Comparison of ENCODE assay signal across 10 cellular contexts in the genomic region with DNA sequence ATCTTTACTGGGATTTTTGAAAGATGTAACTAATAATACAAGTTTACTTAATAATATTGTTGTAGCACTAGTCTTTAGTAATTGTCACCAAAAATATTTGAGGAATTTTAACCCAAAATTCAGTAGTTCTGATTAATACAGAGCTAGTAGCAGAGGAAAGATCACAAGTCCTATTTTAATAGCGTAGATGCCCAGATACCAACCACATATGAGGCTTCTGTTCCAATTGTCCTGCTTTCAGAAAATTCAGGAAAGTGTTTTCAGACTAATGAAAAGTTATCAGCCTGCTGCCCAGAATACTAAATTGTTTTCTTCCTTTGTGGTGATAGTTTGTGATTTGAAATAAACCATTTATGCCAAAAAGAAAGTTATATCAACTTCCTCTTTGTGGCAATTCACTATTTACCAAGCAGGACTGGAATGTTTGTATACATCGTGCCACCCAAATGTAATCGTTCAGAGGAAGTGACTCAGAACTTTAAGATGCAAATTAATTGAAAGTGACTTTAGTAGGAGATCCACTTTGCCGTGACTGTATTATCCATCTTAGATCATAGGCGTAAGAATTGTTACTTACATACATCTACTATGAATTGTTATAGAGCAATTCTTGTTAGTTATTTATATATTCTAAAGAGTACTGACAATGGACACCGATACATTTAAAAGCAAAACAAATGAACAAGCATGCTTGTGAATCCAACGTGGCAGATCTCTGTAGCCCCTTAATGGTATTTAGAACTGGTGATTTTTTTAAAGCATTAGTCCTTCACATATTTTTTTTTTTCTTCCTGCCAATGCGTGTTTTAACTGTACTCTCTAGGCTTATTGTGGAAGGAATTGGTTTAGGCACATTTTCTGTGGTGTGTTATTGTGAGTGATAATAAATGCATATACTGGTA.
DNase-seq lines count a peak whose midpoint lies in the region; ATAC-seq, FAIRE-seq and TF ChIP-seq lines count a peak whose summit lies in the region.
"Had no signal": no experiment of that assay in that cellular context is flagged by ENCODE, and none has a peak within 500 bp of the region (broad histone marks: within the 10 kb centered on the region; RNA-seq: fewer than 3 reads in every experiment).

No MANE protein-coding gene starts in this region.

- H3K4me3 ChIP-seq in IMR-90 (ENCODE audit: insufficient read depth, low read depth, low read length) (no peak overlapping the region), bronchial epithelial cell (ENCODE audit: low read depth, low read length) (peak overlapping the region; percentile 4)
- H3K4me3 ChIP-seq: gastroesophageal sphincter had no signal

- 0 out of 2 replicates have a peak overlapping the region, but pooled peaks have one; percentile 35 for H2AK5ac ChIP-seq in IMR-90 (ENCODE audit: low read depth, low read length)

- ATAC-seq in stimulated activated naive CD8-positive, alpha-beta T cell treated with anti-CD3 and anti-CD28 coated beads, Interleukin-15, Interleukin-2, amounts not matched to agents 100 U/mL and 50 U/mL, for 24 hours: peak; percentile 28
- no peak for ATAC-seq in stimulated activated naive CD8-positive, alpha-beta T cell treated with anti-CD3 and anti-CD28 coated beads, Interleukin-15, amount 100 ng/mL, for 72 hours
- ATAC-seq in IMR-90 (ENCODE audit: low read depth): peak; percentile 79
- ATAC-seq in HG02571 (IDR thresholded peaks at IDR 0.05; ENCODE audit: unreplicated experiment): no peak
- ATAC-seq: gastroesophageal sphincter had no signal

- no peak for TF ChIP-seq POLR2A in IMR-90 (IDR thresholded peaks at IDR 0.05; ENCODE audit: low read depth, low read length)

- dilution Hi-C loops in IMR-90 (cut with HindIII; ENCODE audit: low sequenced_read_pairs, unreplicated experiment): no loop called here

- peak overlapping the region; percentile 82 for H3K14ac ChIP-seq in IMR-90 (replicated peaks; ENCODE audit: low read depth, low read length)

- no peak overlapping the region for H3K9ac ChIP-seq in IMR-90 (ENCODE audit: low read depth, low read length)

- TF ChIP-seq CTCF in IMR-90 (conservative IDR thresholded peaks at IDR 0.05; ENCODE audit: low read depth, low read length): no peak
- TF ChIP-seq CTCF in bronchial epithelial cell (IDR thresholded peaks at IDR 0.05; ENCODE audit: insufficient read depth, low read length, severe bottlenecking): no peak

- no peak overlapping the region for H3K27ac Mint-ChIP-seq in stimulated activated naive CD8-positive, alpha-beta T cell treated with anti-CD3 and anti-CD28 coated beads, Interleukin-15, amount 100 ng/mL, for 72 hours

- H4K91ac ChIP-seq in IMR-90 (ENCODE audit: insufficient read depth, low read depth, low read length): peak overlapping the region; percentile 27; the same call in 1 of the 2 replicates

- peaks cover 4 to 13% of the 10 kb centered on the region in 2 experiments; a peak in 3 of 4 replicates for H3K79me1 ChIP-seq in IMR-90 (ENCODE audit: low read depth in 1 of 2, low read length in 2 of 2)

- peak overlapping the region; percentile 74 to 79; a peak in 3 of 4 replicates for H4K8ac ChIP-seq in IMR-90 (ENCODE audit: low read depth in 2 of 2, low read length in 2 of 2)

- H3K4me1 Mint-ChIP-seq in stimulated activated naive CD8-positive, alpha-beta T cell treated with anti-CD3 and anti-CD28 coated beads, Interleukin-15, amount 100 ng/mL, for 72 hours: no peaks in the 10 kb centered on the region

- no peaks in the 10 kb centered on the region; the same call in 1 of the 2 replicates for H3K36me3 ChIP-seq in IMR-90 (ENCODE audit: control insufficient read depth, insufficient read depth, low read length)
- no peaks in the 10 kb centered on the region for H3K36me3 ChIP-seq in bronchial epithelial cell (ENCODE audit: control insufficient read depth, insufficient read depth, low read length)
- H3K36me3 ChIP-seq: gastroesophageal sphincter had no signal

- H2AK9ac ChIP-seq in IMR-90 (replicated peaks; ENCODE audit: low read depth, low read length, poor library complexity): no peak overlapping the region

- no CpG with 5 or more reads among the region's 8 CpGs for WGBS in IMR-90 (ENCODE audit: extremely low coverage in 2 of 2, insufficient read length in 1 of 2), 2 experiments

- H3K9me1 ChIP-seq in IMR-90 (ENCODE audit: insufficient read depth, low read length): peaks cover 6% of the 10 kb centered on the region

- in situ Hi-C loops in IMR-90 (cut with MboI; ENCODE audit: low sequenced_read_pairs): no loop called here

- CTCF ChIA-PET in IMR-90 (lab: Yijun Ruan, JAX): interaction anchor here (0.6 kb wide), 1 partner anchor 198 kb away, joined by 3 read pairs; no protein-coding TSS in a partner anchor

- H2AFZ ChIP-seq in IMR-90 (replicated peaks; ENCODE audit: low read length, poor library complexity): no peak overlapping the region

- H3K18ac ChIP-seq in IMR-90 (ENCODE audit: low read depth, low read length): peak overlapping the region; percentile 94

- intact Hi-C loops in IMR-90 (cut with micrococcal nuclease): no loop called here

- peaks cover 13% of the 10 kb centered on the region for H3K4me1 ChIP-seq in IMR-90 (ENCODE audit: control insufficient read depth, insufficient read depth, low read length)
- H3K4me1 ChIP-seq: gastroesophageal sphincter had no signal

- no peak for TF ChIP-seq RAD21 in IMR-90 (IDR thresholded peaks at IDR 0.05; ENCODE audit: low read length)

- no peaks in the 10 kb centered on the region for H3K9me3 ChIP-seq in IMR-90 (ENCODE audit: control insufficient read depth, insufficient read depth, low read length)
- H3K9me3 ChIP-seq: gastroesophageal sphincter had no signal

- H3K27me3 Mint-ChIP-seq in stimulated activated naive CD8-positive, alpha-beta T cell treated with anti-CD3 and anti-CD28 coated beads, Interleukin-15, amount 100 ng/mL, for 72 hours: no peaks in the 10 kb centered on the region

- peak overlapping the region; percentile 77 for H2BK5ac ChIP-seq in IMR-90 (ENCODE audit: low read depth, low read length, poor library complexity, severe bottlenecking)

- peak overlapping the region; percentile 52; the same call in 1 of the 2 replicates for H3K23ac ChIP-seq in IMR-90 (ENCODE audit: low read depth, low read length)

- H3K9me3 Mint-ChIP-seq in stimulated activated naive CD8-positive, alpha-beta T cell treated with anti-CD3 and anti-CD28 coated beads, Interleukin-15, amount 100 ng/mL, for 72 hours: peaks cover 5 to 11% of the 10 kb centered on the region in 2 donors

- H3K4me3 Mint-ChIP-seq in stimulated activated naive CD8-positive, alpha-beta T cell treated with anti-CD3 and anti-CD28 coated beads, Interleukin-15, amount 100 ng/mL, for 72 hours: no peak overlapping the region

- peak overlapping the region; percentile 36; the same call in 1 of the 3 replicates for H2BK15ac ChIP-seq in IMR-90 (ENCODE audit: low read depth, low read length)

- no TSS peak for BruUV-seq in IMR-90 (replicated peaks; lab: Mats Ljungman, UMichigan)

- no peak for FAIRE-seq in bronchial epithelial cell (lab: Jason Lieb, UNC)

- peak overlapping the region; percentile 92; the same call in 1 of the 2 replicates for H4K5ac ChIP-seq in IMR-90 (ENCODE audit: low read depth, low read length)

- H3K4me2 ChIP-seq in IMR-90 (ENCODE audit: low read depth, low read length): peak overlapping the region; percentile 95

- peak overlapping the region; percentile 79 for H2BK20ac ChIP-seq in IMR-90 (ENCODE audit: low read depth, low read length)

- peak overlapping the region; percentile 74 for H2BK120ac ChIP-seq in IMR-90 (ENCODE audit: low read depth, low read length)

- H3K27me3 ChIP-seq in IMR-90 (ENCODE audit: control insufficient read depth, insufficient read depth, low read length): no peaks in the 10 kb centered on the region
- no peaks in the 10 kb centered on the region for H3K27me3 ChIP-seq in bronchial epithelial cell (ENCODE audit: control insufficient read depth, insufficient read depth, low read length)
- H3K27me3 ChIP-seq: gastroesophageal sphincter had no signal

- H3K4ac ChIP-seq in IMR-90 (ENCODE audit: low read depth, low read length): peak overlapping the region; percentile 50; the same call in 1 of the 2 replicates

- POLR2A ChIA-PET in IMR-90 (lab: Charles Lee; ENCODE audit: unreplicated experiment): no interaction called here

- DNase-seq in stimulated activated naive CD8-positive, alpha-beta T cell treated with anti-CD3 and anti-CD28 coated beads, Interleukin-15, Interleukin-2, amounts not matched to agents 100 U/mL and 50 U/mL, for 24 hours: no peak
- DNase-seq in stimulated activated naive CD8-positive, alpha-beta T cell treated with anti-CD3 and anti-CD28 coated beads, Interleukin-15, amount 100 ng/mL, for 72 hours: no peak
- peak; percentile 46 for DNase-seq in IMR-90
- peak; percentile 82 for DNase-seq in bronchial epithelial cell (ENCODE audit: low read depth)
- no peak for DNase-seq in inferior parietal cortex (ENCODE audit: extremely low spot score)
- DNase-seq in cortex of kidney (lab: John Stamatoyannopoulos, UW): no peak
- DNase-seq in hypothalamus (lab: John Stamatoyannopoulos, UW): no peak
- DNase-seq: activated CD4-positive, CD25-positive, alpha-beta regulatory T cell had no signal

- peak overlapping the region; percentile 36; the same call in 1 of the 2 replicates for H3K56ac ChIP-seq in IMR-90 (ENCODE audit: extremely low read depth, insufficient read depth, low read length)

- no peaks in the 10 kb centered on the region for H4K20me1 ChIP-seq in IMR-90 (ENCODE audit: insufficient read depth, low read length)

- no peak overlapping the region for H3K27ac ChIP-seq in IMR-90 (ENCODE audit: insufficient read depth, low read length)
- H3K27ac ChIP-seq: gastroesophageal sphincter had no signal

TF ChIP-seq in IMR-90, 13 proteins besides CTCF, POLR2A, EP300 and RAD21:
- TF ChIP-seq NFE2L2 (IDR thresholded peaks at IDR 0.05; ENCODE audit: low read depth, low read length) (no peak), MAZ (IDR thresholded peaks at IDR 0.05; ENCODE audit: borderline replicate concordance, low read depth, low read length) (no peak), RCOR1 (IDR thresholded peaks at IDR 0.05; ENCODE audit: insufficient replicate concordance, low read length) (no peak), MXI1 (IDR thresholded peaks at IDR 0.05; ENCODE audit: borderline replicate concordance, low read depth, low read length) (no peak), BHLHE40 (IDR thresholded peaks at IDR 0.05; ENCODE audit: low read depth, low read length) (no peak), CHD1 (IDR thresholded peaks at IDR 0.05; ENCODE audit: low read depth, low read length) (no peak), SMC3 (IDR thresholded peaks at IDR 0.05; ENCODE audit: low read depth, low read length) (no peak), FOS (IDR thresholded peaks at IDR 0.05; ENCODE audit: low read depth, low read length) (0 out of 2 replicates have a peak, but pooled peaks have one; percentile 19)

Comparison
In these comparisons a context has a peak if more than half of its experiments do, and no peak if none do; other contexts are left out.
1. ATAC-seq: peak in stimulated activated naive CD8-positive, alpha-beta T cell treated with anti-CD3 and anti-CD28 coated beads, Interleukin-15, Interleukin-2, amounts not matched to agents 100 U/mL and 50 U/mL, for 24 hours (single experiment) and IMR-90 (single experiment); none in stimulated activated naive CD8-positive, alpha-beta T cell treated with anti-CD3 and anti-CD28 coated beads, Interleukin-15, amount 100 ng/mL, for 72 hours (single experiment) and HG02571 (single experiment).
2. DNase-seq: peak in IMR-90 (single experiment) and bronchial epithelial cell (single experiment); none in stimulated activated naive CD8-positive, alpha-beta T cell treated with anti-CD3 and anti-CD28 coated beads, Interleukin-15, Interleukin-2, amounts not matched to agents 100 U/mL and 50 U/mL, for 24 hours (single experiment), stimulated activated naive CD8-positive, alpha-beta T cell treated with anti-CD3 and anti-CD28 coated beads, Interleukin-15, amount 100 ng/mL, for 72 hours (0 of 2), inferior parietal cortex (single experiment), cortex of kidney (single experiment) and hypothalamus (0 of 51).